1 cellular context compared by ENCODE assay signal in genomic region chr3:156812521-156813335, GRCh38.
TF ChIP-seq lines count a peak whose summit lies in the region.

No MANE protein-coding gene starts in this region.

TF ChIP-seq in K562, 482 proteins besides CTCF, POLR2A, EP300 and RAD21 (continued from another document and continues in another):
- TF ChIP-seq CREB5 (CRISPR knock-in tag; IDR thresholded peaks at IDR 0.05) (no peak), ZFP30 (CRISPR knock-in tag; IDR thresholded peaks at IDR 0.05; ENCODE audit: borderline replicate concordance) (no peak), TAF7 (tag; IDR thresholded peaks at IDR 0.05) (no peak), NCOA1 (IDR thresholded peaks at IDR 0.05; ENCODE audit: low read depth) (no peak; the same call in 1 of the 2 replicates), XRCC4 (IDR thresholded peaks at IDR 0.05; ENCODE audit: extremely low read depth, insufficient read depth, insufficient read length) (no peak), KLF10 (CRISPR knock-in tag; IDR thresholded peaks at IDR 0.05) (no peak), ZNF217 (CRISPR knock-in tag; IDR thresholded peaks at IDR 0.05) (no peak), ZMIZ1 (IDR thresholded peaks at IDR 0.05; ENCODE audit: low read depth in 2 of 2, low read length in 2 of 2) (no peak), ETV6 (IDR thresholded peaks at IDR 0.05; ENCODE audit: borderline replicate concordance in 1 of 2, low read depth in 2 of 2, low read length in 1 of 2) (no peak), ETV6 (CRISPR knock-in tag; IDR thresholded peaks at IDR 0.05; ENCODE audit: borderline replicate concordance) (no peak), ZBTB1 (CRISPR knock-in tag; IDR thresholded peaks at IDR 0.05; ENCODE audit: borderline replicate concordance, low read depth) (no peak), SNAPC5 (CRISPR knock-in tag; IDR thresholded peaks at IDR 0.05) (no peak), POLR3A (IDR thresholded peaks at IDR 0.05; ENCODE audit: borderline replicate concordance, extremely low read depth, insufficient read depth, insufficient read length) (no peak), ZNF133 (CRISPR knock-in tag; IDR thresholded peaks at IDR 0.05) (no peak), ZNF785 (CRISPR knock-in tag; IDR thresholded peaks at IDR 0.05) (no peak), PHF21A (IDR thresholded peaks at IDR 0.05; ENCODE audit: borderline replicate concordance, low read depth) (no peak), MEIS2 (IDR thresholded peaks at IDR 0.05; ENCODE audit: partially characterized antibody) (peak; percentile 25), CGGBP1 (CRISPR knock-in tag; IDR thresholded peaks at IDR 0.05) (no peak), GABPB1 (CRISPR knock-in tag; IDR thresholded peaks at IDR 0.05) (no peak), RFX1 (IDR thresholded peaks at IDR 0.05) (peak; percentile 53), EGR1 (conservative IDR thresholded peaks at IDR 0.05) (no peak), ARNT (IDR thresholded peaks at IDR 0.05) (peak in 1 of 2 experiments; percentile 75; a peak in 1 of 4 replicates), ZNF609 (CRISPR knock-in tag; IDR thresholded peaks at IDR 0.05; ENCODE audit: borderline replicate concordance) (no peak), ZBTB2 (IDR thresholded peaks at IDR 0.05) (no peak; the same call in 1 of the 2 replicates), CHD4 (IDR thresholded peaks at IDR 0.05; ENCODE audit: insufficient read depth, insufficient replicate concordance, low read depth, low read length, poor library complexity, severe bottlenecking) (no peak), NFE2 (IDR thresholded peaks at IDR 0.05; ENCODE audit: low read depth) (peak; percentile 93), JUN (IDR thresholded peaks at IDR 0.05; ENCODE audit: borderline replicate concordance, low read depth, low read length) (peak; percentile 95), JUN (CRISPR knock-in tag; IDR thresholded peaks at IDR 0.05; ENCODE audit: borderline replicate concordance) (no peak), PHTF2 (CRISPR knock-in tag; IDR thresholded peaks at IDR 0.05) (no peak), NFYB (IDR thresholded peaks at IDR 0.05; ENCODE audit: extremely low read depth, insufficient read length) (no peak), CBX5 (IDR thresholded peaks at IDR 0.05; ENCODE audit: borderline replicate concordance, low read depth) (no peak), E2F5 (CRISPR knock-in tag; IDR thresholded peaks at IDR 0.05) (no peak), DDX20 (tag; IDR thresholded peaks at IDR 0.05; ENCODE audit: low read depth) (no peak), NCOR1 (IDR thresholded peaks at IDR 0.05) (peak; percentile 60), USF1 (CRISPR knock-in tag; IDR thresholded peaks at IDR 0.05) (no peak), FIP1L1 (IDR thresholded peaks at IDR 0.05; ENCODE audit: low read depth, low read length, poor library complexity, severe bottlenecking) (no peak), HSF4 (CRISPR knock-in tag; IDR thresholded peaks at IDR 0.05; ENCODE audit: borderline replicate concordance) (no peak), STAT5A (IDR thresholded peaks at IDR 0.05; ENCODE audit: borderline replicate concordance, low read length) (no peak; the same call in 1 of the 2 replicates), HNRNPLL (IDR thresholded peaks at IDR 0.05; ENCODE audit: low read depth, low read length, poor library complexity, severe bottlenecking) (no peak), ZFX (CRISPR knock-in tag; IDR thresholded peaks at IDR 0.05) (no peak), ZBTB49 (CRISPR knock-in tag; IDR thresholded peaks at IDR 0.05; ENCODE audit: borderline replicate concordance) (no peak), CEBPB (tag; IDR thresholded peaks at IDR 0.05) (peak; percentile 94), E4F1 (CRISPR knock-in tag; IDR thresholded peaks at IDR 0.05; ENCODE audit: borderline replicate concordance) (no peak), ZNF146 (CRISPR knock-in tag; IDR thresholded peaks at IDR 0.05; ENCODE audit: unreplicated experiment) (no peak), ESRRB (CRISPR knock-in tag; IDR thresholded peaks at IDR 0.05; ENCODE audit: borderline replicate concordance) (no peak), ELF4 (CRISPR knock-in tag; IDR thresholded peaks at IDR 0.05) (0 out of 2 replicates have a peak, but pooled peaks have one; percentile 20)
